Comparison of ENCODE assay signal across 1 cellular context in the genomic region with DNA sequence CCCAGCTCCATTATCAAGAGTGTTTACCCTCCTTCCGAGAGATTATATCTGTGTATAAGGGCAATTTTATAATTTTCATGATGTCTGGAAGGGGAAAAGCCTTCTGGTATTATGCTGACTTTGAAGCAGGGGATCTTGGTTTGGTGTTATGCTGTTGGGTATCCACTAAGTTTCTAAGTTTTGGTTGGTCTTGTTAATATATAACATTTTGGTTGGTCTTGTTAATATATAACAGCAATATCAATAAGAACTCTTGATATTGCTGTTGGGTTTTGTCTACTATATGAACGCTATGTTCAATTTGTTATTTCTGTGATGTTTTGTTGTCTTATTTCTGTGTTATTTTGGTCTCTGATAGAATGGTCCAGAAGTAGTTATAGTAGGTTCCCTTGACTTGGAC.
TF ChIP-seq lines count a peak whose summit lies in the region.

No MANE protein-coding gene starts in this region.

TF ChIP-seq in HepG2, 621 proteins besides CTCF, POLR2A, EP300 and RAD21 (continued from another document):
- TF ChIP-seq NONO (IDR thresholded peaks at IDR 0.05) (no peak), NONO (CRISPR knock-in tag; conservative IDR thresholded peaks at IDR 0.05) (no peak), MTA3 (CRISPR knock-in tag; IDR thresholded peaks at IDR 0.05) (no peak), ZNF343 (CRISPR knock-in tag; IDR thresholded peaks at IDR 0.05) (no peak), ZNF878 (CRISPR knock-in tag; IDR thresholded peaks at IDR 0.05) (no peak), MED13 (CRISPR knock-in tag; IDR thresholded peaks at IDR 0.05) (no peak), HIVEP1 (CRISPR knock-in tag; IDR thresholded peaks at IDR 0.05) (no peak), ZC3H13 (CRISPR knock-in tag; IDR thresholded peaks at IDR 0.05) (no peak), ZKSCAN5 (CRISPR knock-in tag; IDR thresholded peaks at IDR 0.05) (no peak), ZNF383 (CRISPR knock-in tag; IDR thresholded peaks at IDR 0.05; ENCODE audit: borderline replicate concordance) (no peak), ZBTB38 (CRISPR knock-in tag; IDR thresholded peaks at IDR 0.05) (no peak), KLF15 (CRISPR knock-in tag; IDR thresholded peaks at IDR 0.05; ENCODE audit: borderline replicate concordance) (no peak), GATAD2A (CRISPR knock-in tag; IDR thresholded peaks at IDR 0.05) (no peak), ZNF652 (CRISPR knock-in tag; IDR thresholded peaks at IDR 0.05; ENCODE audit: borderline replicate concordance, low read depth) (no peak), STAG1 (CRISPR knock-in tag; IDR thresholded peaks at IDR 0.05) (no peak)
- TF ChIP-seq, protein P1, sequence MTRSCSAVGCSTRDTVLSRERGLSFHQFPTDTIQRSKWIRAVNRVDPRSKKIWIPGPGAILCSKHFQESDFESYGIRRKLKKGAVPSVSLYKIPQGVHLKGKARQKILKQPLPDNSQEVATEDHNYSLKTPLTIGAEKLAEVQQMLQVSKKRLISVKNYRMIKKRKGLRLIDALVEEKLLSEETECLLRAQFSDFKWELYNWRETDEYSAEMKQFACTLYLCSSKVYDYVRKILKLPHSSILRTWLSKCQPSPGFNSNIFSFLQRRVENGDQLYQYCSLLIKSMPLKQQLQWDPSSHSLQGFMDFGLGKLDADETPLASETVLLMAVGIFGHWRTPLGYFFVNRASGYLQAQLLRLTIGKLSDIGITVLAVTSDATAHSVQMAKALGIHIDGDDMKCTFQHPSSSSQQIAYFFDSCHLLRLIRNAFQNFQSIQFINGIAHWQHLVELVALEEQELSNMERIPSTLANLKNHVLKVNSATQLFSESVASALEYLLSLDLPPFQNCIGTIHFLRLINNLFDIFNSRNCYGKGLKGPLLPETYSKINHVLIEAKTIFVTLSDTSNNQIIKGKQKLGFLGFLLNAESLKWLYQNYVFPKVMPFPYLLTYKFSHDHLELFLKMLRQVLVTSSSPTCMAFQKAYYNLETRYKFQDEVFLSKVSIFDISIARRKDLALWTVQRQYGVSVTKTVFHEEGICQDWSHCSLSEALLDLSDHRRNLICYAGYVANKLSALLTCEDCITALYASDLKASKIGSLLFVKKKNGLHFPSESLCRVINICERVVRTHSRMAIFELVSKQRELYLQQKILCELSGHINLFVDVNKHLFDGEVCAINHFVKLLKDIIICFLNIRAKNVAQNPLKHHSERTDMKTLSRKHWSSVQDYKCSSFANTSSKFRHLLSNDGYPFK (CRISPR knock-in tag; IDR thresholded peaks at IDR 0.05; ENCODE audit: borderline replicate concordance), result no peak
